14 cellular contexts compared by ENCODE assay signal in the genomic region with DNA sequence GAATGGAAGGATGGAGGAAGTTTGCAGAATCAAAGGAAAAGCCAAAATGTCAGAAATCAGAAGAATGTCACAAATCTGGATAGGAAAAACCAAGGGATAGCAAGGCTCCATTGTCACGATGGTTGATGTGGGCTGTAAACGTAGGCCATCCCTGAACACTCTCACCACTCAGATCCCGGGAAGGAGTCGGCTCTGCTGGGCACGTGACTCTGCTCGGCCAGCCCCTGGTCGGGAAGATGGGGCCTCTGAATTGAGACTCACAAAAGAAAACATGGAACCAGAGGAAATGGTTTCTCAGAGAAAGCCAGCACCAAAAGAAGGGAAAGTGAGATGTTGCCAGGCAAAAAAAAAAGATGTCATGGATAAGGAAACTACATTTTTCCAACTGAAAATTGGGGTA. TPM values are rescaled to one million over a fixed set of nuclear protein-coding genes. Genes with fewer than 3 reads are reported as not detected.
DNase-seq lines count a peak whose midpoint lies in the region; ATAC-seq and TF ChIP-seq lines count a peak whose summit lies in the region.
"Had no signal": no experiment of that assay in that cellular context is flagged by ENCODE, and none has a peak within 500 bp of the region (broad histone marks: within the 10 kb centered on the region; RNA-seq: fewer than 3 reads in every experiment).

No MANE protein-coding gene starts in this region.

- H3K9me2 ChIP-seq in GM23248 (ENCODE audit: insufficient read depth), result no peaks in the 10 kb centered on the region
- H3K9me2 ChIP-seq in Karpas-422 (replicated peaks; ENCODE audit: insufficient read depth, low read length), result no peaks in the 10 kb centered on the region

- no peak for ATAC-seq in HG03175 (IDR thresholded peaks at IDR 0.05; ENCODE audit: unreplicated experiment)

- no peak overlapping the region for H3K27ac ChIP-seq in GM23248
- peak overlapping the region; percentile 93 for H3K27ac ChIP-seq in Karpas-422 (ENCODE audit: low read length)
- H3K27ac ChIP-seq in caudate nucleus (ENCODE audit: low read depth, low read length), result peak overlapping the region; percentile 23
- H3K27ac ChIP-seq in neutrophil, result peak overlapping the region; percentile 69
- H3K27ac ChIP-seq: Peyer's patch had no signal

- H3K9ac ChIP-seq in GM23248, result no peak overlapping the region
- H3K9ac ChIP-seq in Karpas-422 (ENCODE audit: low read length), result no peak overlapping the region

- H3K9me3 ChIP-seq in GM23248 (ENCODE audit: low read depth) (no peaks in the 10 kb centered on the region), Karpas-422 (ENCODE audit: low read length) (peaks cover 3% of the 10 kb centered on the region; the same call in 1 of the 2 replicates), neutrophil (no peaks in the 10 kb centered on the region)
- H3K9me3 ChIP-seq: Peyer's patch had no signal

- TF ChIP-seq CTCF in neutrophil (IDR thresholded peaks at IDR 0.05), result no peak

- H3F3A ChIP-seq in GM23248 (ENCODE audit: insufficient read depth), result no peaks in the 10 kb centered on the region

- in situ Hi-C loops in GM23248 (cut with MboI), result no loop called here

- no peak overlapping the region for H3K4me2 ChIP-seq in GM23248 (ENCODE audit: unreplicated experiment)
- H3K4me2 ChIP-seq in Karpas-422 (ENCODE audit: low read depth, low read length, poor library complexity, severe bottlenecking), result no peak overlapping the region

- H2AFZ ChIP-seq in GM23248 (peak overlapping the region; percentile 6; the same call in 1 of the 2 replicates), Karpas-422 (ENCODE audit: low read length) (no peak overlapping the region)

- H3K4me3 ChIP-seq in GM23248, result no peak overlapping the region
- no peak overlapping the region for H3K4me3 ChIP-seq in Karpas-422 (ENCODE audit: low read length)
- no peak overlapping the region for H3K4me3 ChIP-seq in neutrophil (ENCODE audit: low read depth in 1 of 2, low read length in 1 of 2)
- H3K4me3 ChIP-seq: Peyer's patch had no signal

- no peak for DNase-seq in GM23248
- no peak for DNase-seq in Karpas-422
- no peak for DNase-seq in caudate nucleus (lab: John Stamatoyannopoulos, UW)
- no peak for DNase-seq in stimulated activated naive CD4-positive, alpha-beta T cell treated with Interleukin-2 at 50 U/mL for 16 hours (lab: John Stamatoyannopoulos, UW)
- no peak for DNase-seq in NCI-H774 (lab: John Stamatoyannopoulos, UW)
- no peak for DNase-seq in NCI-H226
- DNase-seq: DMS 273 treated with DMSO at 0.1 percent for 48 hours, GDM1, NCI-H187 treated with DMSO at 0.1 percent for 48 hours, NCI-H446 treated with DMSO at 0.1 percent for 48 hours, NCI-H82, Peyer's patch had no signal

- peaks cover 19% of the 10 kb centered on the region; the same call in 1 of the 2 replicates for H3K36me3 ChIP-seq in GM23248 (ENCODE audit: low read depth)
- peaks cover 15% of the 10 kb centered on the region for H3K36me3 ChIP-seq in Karpas-422 (ENCODE audit: insufficient read depth, low read length)
- H3K36me3 ChIP-seq in neutrophil, result peaks cover 89% of the 10 kb centered on the region

- H3K4me1 ChIP-seq in GM23248 (ENCODE audit: insufficient read depth), result no peaks in the 10 kb centered on the region
- peaks cover 84% of the 10 kb centered on the region for H3K4me1 ChIP-seq in Karpas-422 (ENCODE audit: low read length)
- H3K4me1 ChIP-seq in neutrophil (ENCODE audit: control insufficient read depth in 1 of 2, insufficient read depth in 1 of 2, low read depth in 1 of 2, low read length in 1 of 2), result peaks cover 24 to 29% of the 10 kb centered on the region in 2 experiments
- H3K4me1 ChIP-seq: Peyer's patch had no signal

- 68 to 71% methylated on average over 7 of the region's 7 CpGs for WGBS in GM23248 (ENCODE audit: low coverage in 1 of 2, low lambda C conversion rate in 2 of 2, missing lambda C conversion rate in 2 of 2), 2 experiments

- H3K27me3 ChIP-seq in GM23248 (replicated peaks; ENCODE audit: insufficient read depth) (no peaks in the 10 kb centered on the region), Karpas-422 (ENCODE audit: low read length) (no peaks in the 10 kb centered on the region), neutrophil (no peaks in the 10 kb centered on the region)
- H3K27me3 ChIP-seq: Peyer's patch had no signal

- H4K20me1 ChIP-seq in GM23248 (ENCODE audit: insufficient read depth), result no peaks in the 10 kb centered on the region
- H4K20me1 ChIP-seq in Karpas-422 (ENCODE audit: insufficient read depth, low read depth, low read length), result no peaks in the 10 kb centered on the region

- H3K79me2 ChIP-seq in GM23248 (ENCODE audit: insufficient read depth), result no peaks in the 10 kb centered on the region
- no peaks in the 10 kb centered on the region for H3K79me2 ChIP-seq in Karpas-422 (ENCODE audit: low read length)

RNA-seq across cellular contexts. Expression of gene TCP11L2, which starts 26.2 kb away (rescaled TPM):
- 26.2 and 32.2 TPM in 2 replicates for total RNA-seq in GM23248 (2014; rRNA removed; shearing (Covaris generic))
- 17.7 and 18.9 TPM in 2 replicates for polyA plus RNA-seq in GM23248 (2016; fragmentation: Nextera tagmentation; extraction: Ambion mirVana)
- total RNA-seq in Karpas-422 (2014; rRNA removed; shearing (Covaris generic); ENCODE audit: low replicate concordance), result 40.1 and 55.9 TPM in 2 replicates

RNA-seq across cellular contexts. Expression of gene POLR3B, which starts 28.8 kb away (rescaled TPM):
- total RNA-seq in GM23248 (2014; rRNA removed; shearing (Covaris generic)), result 12.9 and 13.7 TPM in 2 replicates
- 7.6 and 8.3 TPM in 2 replicates for polyA plus RNA-seq in GM23248 (2016; fragmentation: Nextera tagmentation; extraction: Ambion mirVana)
- total RNA-seq in Karpas-422 (2014; rRNA removed; shearing (Covaris generic); ENCODE audit: low replicate concordance), result 10.0 and 13.6 TPM in 2 replicates
